ENCODE assay signal across 30 cellular contexts in genomic region chr10:96346295-96346694, GRCh38. TPM values are rescaled to one million over a fixed set of nuclear protein-coding genes. Genes with fewer than 3 reads are reported as not detected.
"Had no signal": no experiment of that assay in that cellular context is flagged by ENCODE, and none has a peak within 500 bp of the region (broad histone marks: within the 10 kb centered on the region; RNA-seq: fewer than 3 reads in every experiment).

No MANE protein-coding gene starts in this region.

- ATAC-seq: Panc1, PC-3, T-cell had no signal

- H3K27ac ChIP-seq: RWPE1 had no signal

- H3K4me1 Mint-ChIP-seq: T-cell had no signal

- H3K9ac ChIP-seq: SK-N-SH had no signal

- DNase-seq: KBM-7, MV-4-11, NCI-H1048, NCI-H1105 treated with DMSO at 0.1 percent for 48 hours, NCI-H1417 treated with DMSO at 0.1 percent for 48 hours, NCI-H146, NCI-H1694 treated with DMSO at 0.1 percent for 48 hours, NCI-H1930, NCI-H2081, NCI-H2107, NCI-H226, NCI-H446, NCI-H510A, NCI-H524 treated with DMSO at 0.1 percent for 48 hours, NCI-H69, NCI-H774, PC-3, SHP77, SK-N-SH, SW 1271, T-cell had no signal

- H3K4me2 ChIP-seq: SK-N-SH had no signal

- H3K4me3 Mint-ChIP-seq: IgD-negative memory B cell; T-cell; T-helper 1 cell treated with Interleukin-12 subunit alpha and Interleukin-12 subunit beta and Interleukin-4 antibody, amounts not matched to agents 30 μg/mL and 1 μg/mL, for 36 hours had no signal

- H3K9me3 ChIP-seq: SK-N-SH had no signal

- H3K36me3 Mint-ChIP-seq: IgD-negative memory B cell, T-cell had no signal

- H3K27ac Mint-ChIP-seq: IgD-negative memory B cell; T-cell; T-helper 1 cell treated with Interleukin-12 subunit alpha and Interleukin-12 subunit beta and Interleukin-4 antibody, amounts not matched to agents 30 μg/mL and 1 μg/mL, for 36 hours had no signal

RNA-seq across cellular contexts. Expression of gene OPALIN, which starts 12.5 kb away (rescaled TPM):
- total RNA-seq: HT-29, LHCN-M2, MCF 10A, OCI-LY7, PC-3, SK-MEL-5, T-cell had no signal
- polyA plus RNA-seq: IgD-negative memory B cell, SK-N-SH had no signal

RNA-seq across cellular contexts. Expression of gene DNTT, which starts 42.1 kb away (rescaled TPM):
- total RNA-seq: HT-29, LHCN-M2, MCF 10A, PC-3, SK-MEL-5 had no signal
- polyA plus RNA-seq: SK-N-SH had no signal
